1 cellular context compared by ENCODE assay signal in the genomic region with DNA sequence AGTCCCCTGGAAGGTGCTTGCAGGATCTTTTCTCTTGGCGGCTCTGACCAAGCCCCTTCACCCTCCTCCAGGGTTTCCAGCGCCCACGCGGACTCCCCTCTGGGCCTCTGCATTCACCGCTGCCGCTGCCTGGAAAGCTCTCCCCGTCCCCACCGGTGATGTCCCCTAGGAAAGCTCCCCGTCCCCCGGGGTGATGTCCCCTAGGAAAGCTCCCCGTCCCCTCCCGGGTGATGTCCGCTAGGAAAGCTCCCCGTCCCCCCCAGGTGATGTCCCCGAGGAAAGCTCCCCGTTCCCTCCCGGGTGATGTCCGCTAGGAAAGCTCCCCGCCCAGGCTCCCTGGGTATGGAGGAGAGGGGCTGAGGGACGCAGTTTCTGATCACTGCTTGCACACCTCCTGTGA.
A peak's percentile ranks its signal among the peaks of the same experiment; 100 is the strongest.
TF ChIP-seq lines count a peak whose summit lies in the region.

No MANE protein-coding gene starts in this region.

TF ChIP-seq in HepG2, 621 proteins besides CTCF, POLR2A, EP300 and RAD21:
- no peak for TF ChIP-seq ZNF547 (CRISPR knock-in tag; IDR thresholded peaks at IDR 0.05)
- TF ChIP-seq, protein P1, sequence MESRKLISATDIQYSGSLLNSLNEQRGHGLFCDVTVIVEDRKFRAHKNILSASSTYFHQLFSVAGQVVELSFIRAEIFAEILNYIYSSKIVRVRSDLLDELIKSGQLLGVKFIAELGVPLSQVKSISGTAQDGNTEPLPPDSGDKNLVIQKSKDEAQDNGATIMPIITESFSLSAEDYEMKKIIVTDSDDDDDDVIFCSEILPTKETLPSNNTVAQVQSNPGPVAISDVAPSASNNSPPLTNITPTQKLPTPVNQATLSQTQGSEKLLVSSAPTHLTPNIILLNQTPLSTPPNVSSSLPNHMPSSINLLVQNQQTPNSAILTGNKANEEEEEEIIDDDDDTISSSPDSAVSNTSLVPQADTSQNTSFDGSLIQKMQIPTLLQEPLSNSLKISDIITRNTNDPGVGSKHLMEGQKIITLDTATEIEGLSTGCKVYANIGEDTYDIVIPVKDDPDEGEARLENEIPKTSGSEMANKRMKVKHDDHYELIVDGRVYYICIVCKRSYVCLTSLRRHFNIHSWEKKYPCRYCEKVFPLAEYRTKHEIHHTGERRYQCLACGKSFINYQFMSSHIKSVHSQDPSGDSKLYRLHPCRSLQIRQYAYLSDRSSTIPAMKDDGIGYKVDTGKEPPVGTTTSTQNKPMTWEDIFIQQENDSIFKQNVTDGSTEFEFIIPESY (CRISPR knock-in tag; IDR thresholded peaks at IDR 0.05): peak; percentile 43; the same call in 1 of the 2 replicates
- TF ChIP-seq SRF (IDR thresholded peaks at IDR 0.05; ENCODE audit: low read depth, low read length): no peak
- TF ChIP-seq, protein P2, sequence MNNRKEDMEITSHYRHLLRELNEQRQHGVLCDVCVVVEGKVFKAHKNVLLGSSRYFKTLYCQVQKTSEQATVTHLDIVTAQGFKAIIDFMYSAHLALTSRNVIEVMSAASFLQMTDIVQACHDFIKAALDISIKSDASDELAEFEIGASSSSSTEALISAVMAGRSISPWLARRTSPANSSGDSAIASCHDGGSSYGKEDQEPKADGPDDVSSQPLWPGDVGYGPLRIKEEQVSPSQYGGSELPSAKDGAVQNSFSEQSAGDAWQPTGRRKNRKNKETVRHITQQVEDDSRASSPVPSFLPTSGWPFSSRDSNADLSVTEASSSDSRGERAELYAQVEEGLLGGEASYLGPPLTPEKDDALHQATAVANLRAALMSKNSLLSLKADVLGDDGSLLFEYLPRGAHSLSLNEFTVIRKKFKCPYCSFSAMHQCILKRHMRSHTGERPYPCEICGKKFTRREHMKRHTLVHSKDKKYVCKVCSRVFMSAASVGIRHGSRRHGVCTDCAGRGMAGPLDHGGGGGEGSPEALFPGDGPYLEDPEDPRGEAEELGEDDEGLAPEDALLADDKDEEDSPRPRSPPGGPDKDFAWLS (CRISPR knock-in tag; IDR thresholded peaks at IDR 0.05; ENCODE audit: borderline replicate concordance): no peak
